In genomic region chr20:46637861-46638366, GRCh38 we compare ENCODE assay signal across 2 cellular contexts.
TF ChIP-seq lines count a peak whose summit lies in the region.

No MANE protein-coding gene starts in this region.

TF ChIP-seq in GM23338, 12 proteins besides CTCF, POLR2A, EP300 and RAD21:
- TF ChIP-seq ZNF331 (CRISPR knock-in tag; IDR thresholded peaks at IDR 0.05; ENCODE audit: low read depth) (no peak), ETS1 (IDR thresholded peaks at IDR 0.05) (no peak), ZNF114 (CRISPR knock-in tag; IDR thresholded peaks at IDR 0.05) (no peak), JUNB (IDR thresholded peaks at IDR 0.05; ENCODE audit: unreplicated experiment) (no peak), REST (IDR thresholded peaks at IDR 0.05; ENCODE audit: unreplicated experiment) (no peak), EZH2phosphoT487 (IDR thresholded peaks at IDR 0.05; ENCODE audit: unreplicated experiment) (no peak), NANOG (IDR thresholded peaks at IDR 0.05; ENCODE audit: borderline replicate concordance) (no peak), ZNF462 (CRISPR knock-in tag; IDR thresholded peaks at IDR 0.05) (no peak), POLR2AphosphoS5 (IDR thresholded peaks at IDR 0.05; ENCODE audit: low read depth) (no peak), EZH2 (IDR thresholded peaks at IDR 0.05; ENCODE audit: low read depth, unreplicated experiment) (no peak), CREB1 (CRISPR knock-in tag; IDR thresholded peaks at IDR 0.05; ENCODE audit: low read depth) (no peak), STAT1 (IDR thresholded peaks at IDR 0.05; ENCODE audit: unreplicated experiment) (no peak)

TF ChIP-seq in GM12878, 131 proteins besides CTCF, POLR2A, EP300 and RAD21:
- no peak for TF ChIP-seq TCF3 (IDR thresholded peaks at IDR 0.05; ENCODE audit: borderline replicate concordance, insufficient read depth, low read depth, low read length)
- 0 out of 2 replicates have a peak, but pooled peaks have one; percentile 2 for TF ChIP-seq FOXK2 (IDR thresholded peaks at IDR 0.05)
- TF ChIP-seq EED (IDR thresholded peaks at IDR 0.05; ENCODE audit: low read depth), result no peak
